Comparison of ENCODE assay signal across 22 cellular contexts in genomic region chr16:87447323-87447722, GRCh38. TPM values are rescaled to one million over a fixed set of nuclear protein-coding genes. Genes with fewer than 3 reads are reported as not detected.
A peak's percentile ranks its signal among the peaks of the same experiment; 100 is the strongest.
DNase-seq lines count a peak whose midpoint lies in the region; ATAC-seq and TF ChIP-seq lines count a peak whose summit lies in the region.
"Had no signal": no experiment of that assay in that cellular context is flagged by ENCODE, and none has a peak within 500 bp of the region (broad histone marks: within the 10 kb centered on the region; RNA-seq: fewer than 3 reads in every experiment).

No MANE protein-coding gene starts in this region.

- no peaks in the 10 kb centered on the region for H3K27me3 ChIP-seq in smooth muscle cell (ENCODE audit: low read depth)
- H3K27me3 ChIP-seq: upper lobe of left lung had no signal

- H3K36me3 ChIP-seq in smooth muscle cell (ENCODE audit: low read depth) = no peaks in the 10 kb centered on the region

- no peak overlapping the region for H3K9ac ChIP-seq in smooth muscle cell (ENCODE audit: low read depth)

- DNase-seq in EL (peak; percentile 48), astrocyte of the hippocampus (ENCODE audit: low read depth, low spot score) (peak; percentile 87), fibroblast of villous mesenchyme (ENCODE audit: low read depth) (peak; percentile 90), smooth muscle cell (lab: John Stamatoyannopoulos, UW; ENCODE audit: unreplicated experiment) (no peak), ecto neural progenitor cell (ENCODE audit: low spot score) (no peak)
- DNase-seq in stimulated activated naive CD4-positive, alpha-beta T cell (lab: John Stamatoyannopoulos, UW) = no peak
- DNase-seq: activated CD4-positive, alpha-beta T cell treated with anti-CD3 and anti-CD28 coated beads, Interleukin-2, amount 10 ng/mL, durations not matched to agents 24 days and 14 days; GOT3; mammary epithelial cell; naive B cell; NCI-H1417 treated with DMSO at 0.1 percent for 48 hours; NCI-H510A; retina; stimulated activated CD4-positive, alpha-beta T cell treated with anti-CD3 and anti-CD28 coated beads, Interleukin-12 subunit alpha, Interleukin-12 subunit beta, amount 100 ng/mL, for 4 hours; stimulated activated CD4-positive, alpha-beta T cell treated with anti-CD3 and anti-CD28 coated beads, Interleukin-4, amount 100 ng/mL, for 4 hours; stimulated activated naive CD8-positive, alpha-beta T cell treated with anti-CD3 and anti-CD28 coated beads, Interleukin-15, amount 100 ng/mL, for 72 hours; T-helper 2 cell; upper lobe of left lung had no signal

- peak overlapping the region; percentile 55 for H3K4me2 ChIP-seq in smooth muscle cell

- H4K20me1 ChIP-seq in smooth muscle cell (ENCODE audit: low read depth) = peaks cover 53% of the 10 kb centered on the region

- no peaks in the 10 kb centered on the region for H3K4me1 ChIP-seq in smooth muscle cell (ENCODE audit: low read depth)
- H3K4me1 ChIP-seq: upper lobe of left lung had no signal

- TF ChIP-seq CTCF in fibroblast of villous mesenchyme (IDR thresholded peaks at IDR 0.05; ENCODE audit: insufficient read depth, low read depth, low read length) (no peak), smooth muscle cell (IDR thresholded peaks at IDR 0.05; ENCODE audit: borderline replicate concordance, insufficient read depth, poor library complexity, severe bottlenecking) (no peak)

- H2AFZ ChIP-seq in smooth muscle cell (ENCODE audit: low read depth) = no peak overlapping the region

- H3K27ac ChIP-seq in smooth muscle cell (ENCODE audit: low read depth) = peak overlapping the region; percentile 55
- H3K27ac ChIP-seq: coronary artery had no signal

- H3K4me3 ChIP-seq in fibroblast of villous mesenchyme (ENCODE audit: low read depth, low read length) = no peak overlapping the region
- no peak overlapping the region for H3K4me3 ChIP-seq in smooth muscle cell
- H3K4me3 ChIP-seq: coronary artery, upper lobe of left lung had no signal

- H3F3A ChIP-seq in smooth muscle cell (ENCODE audit: low read depth) = peaks cover 9% of the 10 kb centered on the region

- ATAC-seq in HG03135 (IDR thresholded peaks at IDR 0.05; ENCODE audit: unreplicated experiment) (no peak), GM19397 (IDR thresholded peaks at IDR 0.05; ENCODE audit: unreplicated experiment) (no peak)
- ATAC-seq: activated naive CD4-positive, alpha-beta T cell treated with anti-CD3 and anti-CD28 coated beads, Interleukin-2, amount 50 U/mL, for 72 hours; stimulated activated naive CD8-positive, alpha-beta T cell treated with anti-CD3 and anti-CD28 coated beads, Interleukin-15, amount 100 ng/mL, for 72 hours had no signal

- no peaks in the 10 kb centered on the region for H3K9me3 ChIP-seq in smooth muscle cell (replicated peaks; ENCODE audit: low read depth)
- H3K9me3 ChIP-seq: upper lobe of left lung had no signal

- WGBS in smooth muscle cell (ENCODE audit: low lambda C conversion rate) = 50% methylated on average over 6 of the region's 6 CpGs

- H3K79me2 ChIP-seq in smooth muscle cell (ENCODE audit: low read depth) = peaks cover 4% of the 10 kb centered on the region

RNA-seq across cellular contexts. Expression of gene ZCCHC14, which starts 45.5 kb away (rescaled TPM):
- total RNA-seq in fibroblast of villous mesenchyme = 8.2 and 13.2 TPM in 2 replicates
- total RNA-seq in smooth muscle cell = 8.3 and 8.5 TPM in 2 replicates
- 4.6 and 4.8 TPM in 2 replicates for polyA plus RNA-seq in smooth muscle cell

RNA-seq across cellular contexts. Expression of gene MAP1LC3B, which starts 55.2 kb away (rescaled TPM):
- total RNA-seq in fibroblast of villous mesenchyme = 25.1 and 36.3 TPM in 2 replicates
- 67.5 and 77.5 TPM in 2 replicates for total RNA-seq in smooth muscle cell
- polyA plus RNA-seq in smooth muscle cell = 107 and 118 TPM in 2 replicates

Comparison
In these comparisons a context has a peak if more than half of its experiments do, and no peak if none do; other contexts are left out.
1. DNase-seq: peak in EL (single experiment), astrocyte of the hippocampus (single experiment) and fibroblast of villous mesenchyme (single experiment); none in smooth muscle cell (single experiment), stimulated activated naive CD4-positive, alpha-beta T cell (0 of 6) and ecto neural progenitor cell (single experiment).